ENCODE assay signal across 11 cellular contexts in genomic region chr17:42853004-42853403, GRCh38. TPM values are rescaled to one million over a fixed set of nuclear protein-coding genes. Genes with fewer than 3 reads are reported as not detected.
DNase-seq lines count a peak whose midpoint lies in the region; ATAC-seq, FAIRE-seq and TF ChIP-seq lines count a peak whose summit lies in the region.
"Had no signal": no experiment of that assay in that cellular context is flagged by ENCODE, and none has a peak within 500 bp of the region (broad histone marks: within the 10 kb centered on the region; RNA-seq: fewer than 3 reads in every experiment).

No MANE protein-coding gene starts in this region.

- peaks cover 10% of the 10 kb centered on the region for H3K79me2 ChIP-seq in HepG2 (ENCODE audit: insufficient read depth, low read length)

- no peak overlapping the region for H3K14ac ChIP-seq in mesenchymal stem cell (ENCODE audit: low read length in 2 of 2)

- peak overlapping the region; percentile 77 for H3K27ac ChIP-seq in HepG2 (ENCODE audit: extremely low read length, insufficient read depth, low read length)
- no peak overlapping the region for H3K27ac ChIP-seq in mesenchymal stem cell (ENCODE audit: low read length, poor library complexity, severe bottlenecking)

- H2BK12ac ChIP-seq in mesenchymal stem cell (ENCODE audit: low read length in 2 of 2) = no peak overlapping the region

- H3K4me1 ChIP-seq in HepG2 (ENCODE audit: insufficient read depth, low read length) = peaks cover 76% of the 10 kb centered on the region
- H3K4me1 ChIP-seq in mesenchymal stem cell (ENCODE audit: control insufficient read depth, insufficient read depth, low read depth, low read length) = peaks cover 11% of the 10 kb centered on the region

- peak overlapping the region; percentile 32; the same call in 1 of the 2 replicates for H3K9ac ChIP-seq in HepG2 (ENCODE audit: insufficient read depth, low read depth, low read length)
- no peak overlapping the region for H3K9ac ChIP-seq in mesenchymal stem cell (ENCODE audit: low read length)

- H2AK5ac ChIP-seq in mesenchymal stem cell (ENCODE audit: low read length, severe bottlenecking) = no peak overlapping the region

- BruUV-seq in HepG2 (replicated peaks; lab: Mats Ljungman, UMichigan) = no TSS peak

- H2BK15ac ChIP-seq in mesenchymal stem cell (ENCODE audit: low read depth, poor library complexity, severe bottlenecking) = no peak overlapping the region

- H2AFZ ChIP-seq in HepG2 (ENCODE audit: low read length) (no peak overlapping the region), mesenchymal stem cell (ENCODE audit: low read depth, low read length) (no peak overlapping the region)

- ATAC-seq in HepG2 = peak; percentile 16
- ATAC-seq: activated CD4-positive, CD25-positive, alpha-beta regulatory T cell treated with anti-CD3 and anti-CD28 coated beads, Interleukin-2, amount 50 U/mL, for 24 hours had no signal

- H3K4me2 ChIP-seq in HepG2 (ENCODE audit: low read depth, low read length) = peak overlapping the region; percentile 80
- no peak overlapping the region for H3K4me2 ChIP-seq in mesenchymal stem cell (ENCODE audit: low read length, poor library complexity, severe bottlenecking)

- CTCF ChIA-PET in HepG2 (lab: Yijun Ruan, JAX; ENCODE audit: low intra/inter-chr PET ratio, low total read pairs) = no interaction called here

- in situ Hi-C loops in KBM-7 (cut with MboI; ENCODE audit: low pct_unique_long_range_greater_than_20kb, low sequenced_read_pairs) (loop anchor here (25.0 kb wide), 1 partner anchor 509 kb away; no protein-coding TSS in a partner anchor), HepG2 (cut with HindIII; ENCODE audit: extremely low pct_ligation_motif_present, low pct_unique_long_range_greater_than_20kb) (no loop called here)

- H4K91ac ChIP-seq in mesenchymal stem cell (ENCODE audit: low read length) = no peak overlapping the region

- TF ChIP-seq POLR2A in HepG2 (IDR thresholded peaks at IDR 0.05; ENCODE audit: insufficient read depth in 1 of 2, low read depth in 2 of 2, low read length in 2 of 2) = no peak
- no peak for TF ChIP-seq POLR2A in GM12891 (IDR thresholded peaks at IDR 0.05; ENCODE audit: low read depth, low read length)

- no peak overlapping the region for H3K4ac ChIP-seq in mesenchymal stem cell (ENCODE audit: low read depth in 1 of 2, low read length in 2 of 2)

- H3K18ac ChIP-seq in mesenchymal stem cell (ENCODE audit: low read depth in 1 of 2, low read length in 2 of 2) = no peak overlapping the region

- WGBS in HepG2 (ENCODE audit: low lambda C conversion rate) = 82% methylated on average over 4 of the region's 4 CpGs
- 73% methylated on average over 4 of the region's 4 CpGs for WGBS in mesenchymal stem cell

- H3K9me3 ChIP-seq in HepG2 (ENCODE audit: low read length) = no peaks in the 10 kb centered on the region
- H3K9me3 ChIP-seq in mesenchymal stem cell (ENCODE audit: control insufficient read depth, low read length) = no peaks in the 10 kb centered on the region

- POLR2A ChIA-PET in HepG2 (lab: Yijun Ruan, JAX) = interaction anchor here (0.9 to 4.1 kb wide), 7 partner anchors 11 to 79 kb away, joined by 3 to 36 read pairs (median 5); partner anchors contain the start of gene VPS25

- H3K23ac ChIP-seq in mesenchymal stem cell (ENCODE audit: low read length in 2 of 2) = no peak overlapping the region

- FAIRE-seq in HepG2 (lab: Jason Lieb, UNC) (no peak), GM12891 (lab: Jason Lieb, UNC) (no peak)

- H2BK5ac ChIP-seq in mesenchymal stem cell (ENCODE audit: low read depth, low read length, poor library complexity, severe bottlenecking) = no peak overlapping the region

- intact Hi-C loops in HepG2 (cut with micrococcal nuclease; ENCODE audit: unreplicated experiment) = loop anchor here (2.0 kb wide), 1 partner anchor 14 kb away; no protein-coding TSS in a partner anchor

- H4K20me1 ChIP-seq in HepG2 (ENCODE audit: insufficient read depth, low read length) = no peaks in the 10 kb centered on the region

- H2BK120ac ChIP-seq in mesenchymal stem cell (ENCODE audit: low read depth, low read length) = no peak overlapping the region

- peak overlapping the region in 2 of 3 experiments; percentile 52 to 71; a peak in 2 of 6 replicates for H3K4me3 ChIP-seq in HepG2 (replicated peaks in 1 of 3; ENCODE audit: insufficient read depth in 1 of 3, low read depth in 2 of 3, low read length in 3 of 3)
- H3K4me3 ChIP-seq in mesenchymal stem cell (ENCODE audit: insufficient read depth in 1 of 2, low read depth in 1 of 2, low read length in 2 of 2) = no peak overlapping the region

- TF ChIP-seq CTCF in HepG2 (CRISPR knock-in tag; IDR thresholded peaks at IDR 0.05) = no peak

- H3K36me3 ChIP-seq in HepG2 (replicated peaks in 1 of 2; ENCODE audit: control insufficient read depth in 1 of 2, insufficient read depth in 2 of 2, low read length in 2 of 2) (no peaks in the 10 kb centered on the region; a peak in 1 of 5 replicates), mesenchymal stem cell (ENCODE audit: control insufficient read depth in 1 of 2, insufficient read depth in 2 of 2, low read depth in 1 of 2, low read length in 2 of 2) (no peaks in the 10 kb centered on the region)

- H3K27me3 ChIP-seq in HepG2 (ENCODE audit: control insufficient read depth in 1 of 2, insufficient read depth in 2 of 2, low read length in 2 of 2) (no peaks in the 10 kb centered on the region), mesenchymal stem cell (ENCODE audit: control insufficient read depth in 1 of 2, insufficient read depth in 1 of 2, low read length in 2 of 2) (peaks cover 13 to 31% of the 10 kb centered on the region in 2 experiments)

- TF ChIP-seq EP300 in HepG2 (IDR thresholded peaks at IDR 0.05; ENCODE audit: low read depth in 2 of 2, low read length in 2 of 2) (no peak), HepG2 (CRISPR knock-in tag; IDR thresholded peaks at IDR 0.05; ENCODE audit: borderline replicate concordance) (no peak)

- H4K8ac ChIP-seq in mesenchymal stem cell (ENCODE audit: low read length) = no peak overlapping the region

- peak; percentile 38 for DNase-seq in KBM-7
- no peak for DNase-seq in HepG2 (ENCODE audit: low spot score)
- no peak for DNase-seq in GM12891 (ENCODE audit: insufficient read length, low spot score)
- DNase-seq in mesenchymal stem cell = no peak
- DNase-seq: activated gamma-delta T cell; dermis blood vessel endothelial cell; hypothalamus; stimulated activated CD4-positive, alpha-beta T cell treated with anti-CD3 and anti-CD28 coated beads, Interleukin-4, amount 100 ng/mL, for 4 hours had no signal

- H3K79me1 ChIP-seq in mesenchymal stem cell (replicated peaks; ENCODE audit: low read length, poor library complexity, severe bottlenecking) = no peaks in the 10 kb centered on the region

- TF ChIP-seq RAD21 in HepG2 (CRISPR knock-in tag; IDR thresholded peaks at IDR 0.05) = no peak

RNA-seq across cellular contexts. Expression of gene AOC3, which starts 2.0 kb away (rescaled TPM):
- 8.7 and 10.4 TPM in 2 replicates for total RNA-seq in HepG2 (2016; rRNA removed; fragmentation: Illumina TruSeq; extraction: Trizol)
- total RNA-seq in HepG2 (2016; cell fraction: cytosol; rRNA removed; fragmentation: Illumina TruSeq; extraction: Trizol; ENCODE audit: low read depth) = 1.1 and 1.3 TPM in 2 replicates
- 8.4 and 9.5 TPM in 2 replicates for total RNA-seq in HepG2 (2016; cell fraction: insoluble cytoplasmic fraction; rRNA removed; fragmentation: Illumina TruSeq; extraction: Trizol)
- total RNA-seq in HepG2 (2016; cell fraction: membrane; rRNA removed; fragmentation: Illumina TruSeq; extraction: Trizol) = 5.2 and 5.4 TPM in 2 replicates
- total RNA-seq in HepG2 (2016; cell fraction: nucleus; rRNA removed; fragmentation: Illumina TruSeq; extraction: Trizol) = 5.4 and 5.6 TPM in 2 replicates
- polyA plus RNA-seq in HepG2 (2011; rRNA removed) = 51.7 and 61.0 TPM in 2 replicates
- 41.8 and 51.7 TPM in 2 replicates for polyA plus RNA-seq in HepG2 (2011; cell fraction: cytosol; rRNA removed)
- polyA plus RNA-seq in HepG2 (2011; cell fraction: nucleus; rRNA removed) = 46.4 and 56.2 TPM in 2 replicates
- 44.7 and 61.7 TPM in 2 replicates for polyA plus RNA-seq in HepG2 (2012)
- 2.7 and 3.3 TPM in 2 replicates for polyA plus RNA-seq in HepG2 (2016; cell fraction: cytosol; fragmentation: Illumina TruSeq; extraction: Trizol; ENCODE audit: low read depth)
- 21.1 and 22.0 TPM in 2 replicates for polyA plus RNA-seq in HepG2 (2016; cell fraction: insoluble cytoplasmic fraction; fragmentation: Illumina TruSeq; extraction: Trizol; ENCODE audit: low read depth)
- 6.6 and 6.7 TPM in 2 replicates for polyA plus RNA-seq in HepG2 (2016; cell fraction: membrane; fragmentation: Illumina TruSeq; extraction: Trizol; ENCODE audit: low read depth)
- 18.7 and 18.9 TPM in 2 replicates for polyA plus RNA-seq in HepG2 (2016; cell fraction: nucleus; fragmentation: Illumina TruSeq; extraction: Trizol; ENCODE audit: insufficient read depth, low read depth)
- polyA minus RNA-seq in HepG2 (2011; rRNA and poly(A)+ RNA removed; ENCODE audit: low replicate concordance) = 0.51 and 56.5 TPM in 2 replicates
- polyA minus RNA-seq in HepG2 (2011; cell fraction: cytosol; rRNA and poly(A)+ RNA removed) = 13.8 and 20.0 TPM in 2 replicates
- 11.6 and 18.6 TPM in 2 replicates for polyA minus RNA-seq in HepG2 (2011; cell fraction: nucleus; rRNA and poly(A)+ RNA removed)
- polyA plus RNA-seq in GM12891 (2012; ENCODE audit: low read depth, missing spikeins) = 0.17 TPM
- polyA plus RNA-seq in mesenchymal stem cell (2013, experiment 1 of 2) = 0.12 TPM
- 0.08 TPM for polyA plus RNA-seq in mesenchymal stem cell (2013, experiment 2 of 2)

RNA-seq across cellular contexts. Expression of gene AOC2, which starts 8.6 kb away (rescaled TPM):
- 0.55 and 1.2 TPM in 2 replicates for total RNA-seq in HepG2 (2016; rRNA removed; fragmentation: Illumina TruSeq; extraction: Trizol)
- not detected in 2 replicates for total RNA-seq in HepG2 (2016; cell fraction: cytosol; rRNA removed; fragmentation: Illumina TruSeq; extraction: Trizol; ENCODE audit: low read depth)
- total RNA-seq in HepG2 (2016; cell fraction: insoluble cytoplasmic fraction; rRNA removed; fragmentation: Illumina TruSeq; extraction: Trizol) = 0.30 and 1.3 TPM in 2 replicates
- total RNA-seq in HepG2 (2016; cell fraction: membrane; rRNA removed; fragmentation: Illumina TruSeq; extraction: Trizol) = 0.31 and 0.38 TPM in 2 replicates
- total RNA-seq in HepG2 (2016; cell fraction: nucleus; rRNA removed; fragmentation: Illumina TruSeq; extraction: Trizol) = 2.2 and 3.5 TPM in 2 replicates
- 3.3 and 5.1 TPM in 2 replicates for polyA plus RNA-seq in HepG2 (2011; rRNA removed)
- polyA plus RNA-seq in HepG2 (2011; cell fraction: cytosol; rRNA removed) = 1.7 TPM in 2 replicates
- polyA plus RNA-seq in HepG2 (2011; cell fraction: nucleus; rRNA removed) = 21.9 and 26.2 TPM in 2 replicates
- 2.7 and 9.2 TPM in 2 replicates for polyA plus RNA-seq in HepG2 (2012)
- polyA plus RNA-seq in HepG2 (2016; cell fraction: cytosol; fragmentation: Illumina TruSeq; extraction: Trizol; ENCODE audit: low read depth) = 0.10 and 0.19 TPM in 2 replicates
- 0.66 and 0.95 TPM in 2 replicates for polyA plus RNA-seq in HepG2 (2016; cell fraction: insoluble cytoplasmic fraction; fragmentation: Illumina TruSeq; extraction: Trizol; ENCODE audit: low read depth)
- polyA plus RNA-seq in HepG2 (2016; cell fraction: membrane; fragmentation: Illumina TruSeq; extraction: Trizol; ENCODE audit: low read depth) = 0.24 and 0.30 TPM in 2 replicates
- 5.9 and 6.2 TPM in 2 replicates for polyA plus RNA-seq in HepG2 (2016; cell fraction: nucleus; fragmentation: Illumina TruSeq; extraction: Trizol; ENCODE audit: insufficient read depth, low read depth)
- polyA minus RNA-seq in HepG2 (2011; rRNA and poly(A)+ RNA removed; ENCODE audit: low replicate concordance) = 5.1 and 5.5 TPM in 2 replicates
- polyA minus RNA-seq in HepG2 (2011; cell fraction: cytosol; rRNA and poly(A)+ RNA removed) = 0.26 and 0.59 TPM in 2 replicates
- polyA minus RNA-seq in HepG2 (2011; cell fraction: nucleus; rRNA and poly(A)+ RNA removed) = 9.8 and 10.3 TPM in 2 replicates
- 0.44 TPM for polyA plus RNA-seq in GM12891 (2012; ENCODE audit: low read depth, missing spikeins)
- polyA plus RNA-seq in mesenchymal stem cell (2013, experiment 1 of 2) = 0.35 TPM
- polyA plus RNA-seq in mesenchymal stem cell (2013, experiment 2 of 2) = 0.19 TPM

RNA-seq across cellular contexts. Expression of gene PSME3, which starts 19.8 kb away (rescaled TPM):
- total RNA-seq in HepG2 (2016; rRNA removed; fragmentation: Illumina TruSeq; extraction: Trizol) = 135 and 202 TPM in 2 replicates
- 57.2 and 65.9 TPM in 2 replicates for total RNA-seq in HepG2 (2016; cell fraction: cytosol; rRNA removed; fragmentation: Illumina TruSeq; extraction: Trizol; ENCODE audit: low read depth)
- 137 and 184 TPM in 2 replicates for total RNA-seq in HepG2 (2016; cell fraction: insoluble cytoplasmic fraction; rRNA removed; fragmentation: Illumina TruSeq; extraction: Trizol)
- total RNA-seq in HepG2 (2016; cell fraction: membrane; rRNA removed; fragmentation: Illumina TruSeq; extraction: Trizol) = 87.8 and 99.6 TPM in 2 replicates
- 85.8 and 91.0 TPM in 2 replicates for total RNA-seq in HepG2 (2016; cell fraction: nucleus; rRNA removed; fragmentation: Illumina TruSeq; extraction: Trizol)
- 61.5 and 66.3 TPM in 2 replicates for polyA plus RNA-seq in HepG2 (2011; rRNA removed)
- polyA plus RNA-seq in HepG2 (2011; cell fraction: cytosol; rRNA removed) = 46.2 and 72.9 TPM in 2 replicates
- 54.8 and 72.6 TPM in 2 replicates for polyA plus RNA-seq in HepG2 (2011; cell fraction: nucleus; rRNA removed)
- polyA plus RNA-seq in HepG2 (2012) = 70.9 and 82.9 TPM in 2 replicates
- 40.6 and 52.7 TPM in 2 replicates for polyA plus RNA-seq in HepG2 (2016; cell fraction: cytosol; fragmentation: Illumina TruSeq; extraction: Trizol; ENCODE audit: low read depth)
- 192 and 233 TPM in 2 replicates for polyA plus RNA-seq in HepG2 (2016; cell fraction: insoluble cytoplasmic fraction; fragmentation: Illumina TruSeq; extraction: Trizol; ENCODE audit: low read depth)
- 79.0 and 86.8 TPM in 2 replicates for polyA plus RNA-seq in HepG2 (2016; cell fraction: membrane; fragmentation: Illumina TruSeq; extraction: Trizol; ENCODE audit: low read depth)
- 115 and 117 TPM in 2 replicates for polyA plus RNA-seq in HepG2 (2016; cell fraction: nucleus; fragmentation: Illumina TruSeq; extraction: Trizol; ENCODE audit: insufficient read depth, low read depth)
- polyA minus RNA-seq in HepG2 (2011; rRNA and poly(A)+ RNA removed; ENCODE audit: low replicate concordance) = 45.3 and 91.4 TPM in 2 replicates
- polyA minus RNA-seq in HepG2 (2011; cell fraction: cytosol; rRNA and poly(A)+ RNA removed) = 33.7 and 38.2 TPM in 2 replicates
- 50.2 and 71.4 TPM in 2 replicates for polyA minus RNA-seq in HepG2 (2011; cell fraction: nucleus; rRNA and poly(A)+ RNA removed)
- polyA plus RNA-seq in GM12891 (2012; ENCODE audit: low read depth, missing spikeins) = 90.7 TPM
- polyA plus RNA-seq in mesenchymal stem cell (2013, experiment 1 of 2) = 108 TPM
- 107 TPM for polyA plus RNA-seq in mesenchymal stem cell (2013, experiment 2 of 2)

RNA-seq across cellular contexts. Expression of gene BECN1, which starts 28.9 kb away (rescaled TPM):
- total RNA-seq in HepG2 (2016; rRNA removed; fragmentation: Illumina TruSeq; extraction: Trizol) = 97.2 and 109 TPM in 2 replicates
- 55.5 and 62.2 TPM in 2 replicates for total RNA-seq in HepG2 (2016; cell fraction: cytosol; rRNA removed; fragmentation: Illumina TruSeq; extraction: Trizol; ENCODE audit: low read depth)
- total RNA-seq in HepG2 (2016; cell fraction: insoluble cytoplasmic fraction; rRNA removed; fragmentation: Illumina TruSeq; extraction: Trizol) = 93.4 and 107 TPM in 2 replicates
- 110 and 130 TPM in 2 replicates for total RNA-seq in HepG2 (2016; cell fraction: membrane; rRNA removed; fragmentation: Illumina TruSeq; extraction: Trizol)
- 64.5 and 67.5 TPM in 2 replicates for total RNA-seq in HepG2 (2016; cell fraction: nucleus; rRNA removed; fragmentation: Illumina TruSeq; extraction: Trizol)
- 77.1 and 82.1 TPM in 2 replicates for polyA plus RNA-seq in HepG2 (2011; rRNA removed)
- 56.9 and 59.6 TPM in 2 replicates for polyA plus RNA-seq in HepG2 (2011; cell fraction: cytosol; rRNA removed)
- 82.7 and 86.2 TPM in 2 replicates for polyA plus RNA-seq in HepG2 (2011; cell fraction: nucleus; rRNA removed)
- polyA plus RNA-seq in HepG2 (2012) = 71.0 and 75.9 TPM in 2 replicates
- 51.4 and 75.4 TPM in 2 replicates for polyA plus RNA-seq in HepG2 (2016; cell fraction: cytosol; fragmentation: Illumina TruSeq; extraction: Trizol; ENCODE audit: low read depth)
- polyA plus RNA-seq in HepG2 (2016; cell fraction: insoluble cytoplasmic fraction; fragmentation: Illumina TruSeq; extraction: Trizol; ENCODE audit: low read depth) = 112 and 124 TPM in 2 replicates
- 93.2 and 107 TPM in 2 replicates for polyA plus RNA-seq in HepG2 (2016; cell fraction: membrane; fragmentation: Illumina TruSeq; extraction: Trizol; ENCODE audit: low read depth)
- polyA plus RNA-seq in HepG2 (2016; cell fraction: nucleus; fragmentation: Illumina TruSeq; extraction: Trizol; ENCODE audit: insufficient read depth, low read depth) = 109 and 113 TPM in 2 replicates
- 64.5 and 76.4 TPM in 2 replicates for polyA minus RNA-seq in HepG2 (2011; rRNA and poly(A)+ RNA removed; ENCODE audit: low replicate concordance)
- 28.1 and 41.1 TPM in 2 replicates for polyA minus RNA-seq in HepG2 (2011; cell fraction: cytosol; rRNA and poly(A)+ RNA removed)
- 93.6 and 112 TPM in 2 replicates for polyA minus RNA-seq in HepG2 (2011; cell fraction: nucleus; rRNA and poly(A)+ RNA removed)
- polyA plus RNA-seq in GM12891 (2012; ENCODE audit: low read depth, missing spikeins) = 59.5 TPM
- 50.2 TPM for polyA plus RNA-seq in mesenchymal stem cell (2013, experiment 1 of 2)
- polyA plus RNA-seq in mesenchymal stem cell (2013, experiment 2 of 2) = 52.7 TPM

RNA-seq across cellular contexts. Expression of gene G6PC1, which starts 47.6 kb away (rescaled TPM):
- total RNA-seq in HepG2 (2016; rRNA removed; fragmentation: Illumina TruSeq; extraction: Trizol) = 0.56 and 1.7 TPM in 2 replicates
- 0.30 and 0.35 TPM in 2 replicates for total RNA-seq in HepG2 (2016; cell fraction: cytosol; rRNA removed; fragmentation: Illumina TruSeq; extraction: Trizol; ENCODE audit: low read depth)
- 0.91 and 1.3 TPM in 2 replicates for total RNA-seq in HepG2 (2016; cell fraction: insoluble cytoplasmic fraction; rRNA removed; fragmentation: Illumina TruSeq; extraction: Trizol)
- 0.71 and 1.1 TPM in 2 replicates for total RNA-seq in HepG2 (2016; cell fraction: membrane; rRNA removed; fragmentation: Illumina TruSeq; extraction: Trizol)
- total RNA-seq in HepG2 (2016; cell fraction: nucleus; rRNA removed; fragmentation: Illumina TruSeq; extraction: Trizol) = 2.2 and 2.5 TPM in 2 replicates
- polyA plus RNA-seq in HepG2 (2011; rRNA removed) = 37.9 and 127 TPM in 2 replicates
- polyA plus RNA-seq in HepG2 (2011; cell fraction: cytosol; rRNA removed) = 22.5 and 89.8 TPM in 2 replicates
- polyA plus RNA-seq in HepG2 (2011; cell fraction: nucleus; rRNA removed) = 18.2 and 57.3 TPM in 2 replicates
- 278 and 494 TPM in 2 replicates for polyA plus RNA-seq in HepG2 (2012)
- polyA plus RNA-seq in HepG2 (2016; cell fraction: cytosol; fragmentation: Illumina TruSeq; extraction: Trizol; ENCODE audit: low read depth) = 0.17 and 0.19 TPM in 2 replicates
- 0.60 and 0.89 TPM in 2 replicates for polyA plus RNA-seq in HepG2 (2016; cell fraction: insoluble cytoplasmic fraction; fragmentation: Illumina TruSeq; extraction: Trizol; ENCODE audit: low read depth)
- 0.27 and 0.36 TPM in 2 replicates for polyA plus RNA-seq in HepG2 (2016; cell fraction: membrane; fragmentation: Illumina TruSeq; extraction: Trizol; ENCODE audit: low read depth)
- 1.3 and 1.4 TPM in 2 replicates for polyA plus RNA-seq in HepG2 (2016; cell fraction: nucleus; fragmentation: Illumina TruSeq; extraction: Trizol; ENCODE audit: insufficient read depth, low read depth)
- polyA minus RNA-seq in HepG2 (2011; rRNA and poly(A)+ RNA removed; ENCODE audit: low replicate concordance) = 0.30 and 160 TPM in 2 replicates
- polyA minus RNA-seq in HepG2 (2011; cell fraction: cytosol; rRNA and poly(A)+ RNA removed) = 49.4 and 178 TPM in 2 replicates
- polyA minus RNA-seq in HepG2 (2011; cell fraction: nucleus; rRNA and poly(A)+ RNA removed) = 35.3 and 157 TPM in 2 replicates
- polyA plus RNA-seq in GM12891 (2012; ENCODE audit: low read depth, missing spikeins) = 0.04 TPM
- polyA plus RNA-seq in mesenchymal stem cell (2013, experiment 1 of 2) = not detected
- polyA plus RNA-seq in mesenchymal stem cell (2013, experiment 2 of 2) = not detected
- total RNA-seq: Daoy, dermis blood vessel endothelial cell had no signal
- polyA plus RNA-seq: AG04450 had no signal

Comparison
In these comparisons a context has a peak if more than half of its experiments do, and no peak if none do; other contexts are left out.
1. H3K4me3 ChIP-seq: peak in HepG2 (2 of 3); none in mesenchymal stem cell (0 of 2).